In the genomic region with DNA sequence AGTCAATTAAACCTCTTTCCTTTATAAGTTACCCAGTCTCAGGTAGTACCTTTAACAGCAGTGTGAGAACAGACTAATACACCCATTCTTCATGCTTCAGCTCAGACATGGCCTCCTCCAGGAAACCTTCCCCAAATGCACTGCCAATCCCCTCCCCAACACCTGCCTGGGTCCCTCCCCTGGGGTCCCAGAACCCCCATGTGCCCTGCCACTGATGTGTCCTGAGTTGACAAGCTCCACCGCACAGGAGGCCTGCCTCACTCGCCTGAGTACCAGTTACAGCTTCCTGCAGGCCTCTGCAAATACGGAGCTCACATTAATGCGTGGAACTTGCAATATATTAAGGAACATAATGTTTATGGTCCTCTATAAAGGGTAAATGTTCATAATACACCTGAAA, we compare ENCODE assay signal across 19 cellular contexts. TPM values are rescaled to one million over a fixed set of nuclear protein-coding genes. Genes with fewer than 3 reads are reported as not detected.
DNase-seq lines count a peak whose midpoint lies in the region; ATAC-seq and TF ChIP-seq lines count a peak whose summit lies in the region.
"Had no signal": no experiment of that assay in that cellular context is flagged by ENCODE, and none has a peak within 500 bp of the region (broad histone marks: within the 10 kb centered on the region; RNA-seq: fewer than 3 reads in every experiment).

No MANE protein-coding gene starts in this region.

- peak overlapping the region in 9 of 11 experiments; percentile 29 to 92 (median 87); a peak in 18 of 22 replicates for H3K4me2 ChIP-seq in BLaER1 treated with 17β-estradiol and CSF1 and Interleukin-3, amounts not matched to agents 10 nM and 100 nM
- peak overlapping the region; percentile 52 for H3K4me2 ChIP-seq in Karpas-422 (ENCODE audit: low read depth, low read length, poor library complexity, severe bottlenecking)

- H3K27me3 ChIP-seq in BLaER1 treated with 17β-estradiol and CSF1 and Interleukin-3, amounts not matched to agents 10 nM and 100 nM = no peaks in the 10 kb centered on the region
- H3K27me3 ChIP-seq in Karpas-422 (ENCODE audit: low read length) (no peaks in the 10 kb centered on the region), tibial artery (peaks cover 0 to 23% of the 10 kb centered on the region in 2 donors)

- H3K27ac ChIP-seq in BLaER1 treated with 17β-estradiol and CSF1 and Interleukin-3, amounts not matched to agents 10 nM and 100 nM = peak overlapping the region in 1 of 11 experiments; percentile 30; a peak in 2 of 22 replicates
- H3K27ac ChIP-seq in Karpas-422 (ENCODE audit: low read length) = peak overlapping the region; percentile 97
- H3K27ac ChIP-seq in coronary artery = no peak overlapping the region
- H3K27ac ChIP-seq in tibial artery = no peak overlapping the region

- ATAC-seq in Right ventricle myocardium superior (ENCODE audit: poor library complexity) = no peak
- ATAC-seq: GM12878 had no signal

- no peak overlapping the region for H3K4me3 ChIP-seq in BLaER1 treated with 17β-estradiol and CSF1 and Interleukin-3, amounts not matched to agents 10 nM and 100 nM
- peak overlapping the region; percentile 19 for H3K4me3 ChIP-seq in Karpas-422 (ENCODE audit: low read length)
- H3K4me3 ChIP-seq in coronary artery = no peak overlapping the region
- no peak overlapping the region for H3K4me3 ChIP-seq in tibial artery
- H3K4me3 ChIP-seq: GM12878 had no signal

- H2AFZ ChIP-seq in Karpas-422 (ENCODE audit: low read length) = no peak overlapping the region

- TF ChIP-seq CTCF in coronary artery (IDR thresholded peaks at IDR 0.05) = no peak
- TF ChIP-seq CTCF in tibial artery (IDR thresholded peaks at IDR 0.05) = no peak

- H3K9ac ChIP-seq in BLaER1 treated with 17β-estradiol and CSF1 and Interleukin-3, amounts not matched to agents 10 nM and 100 nM = no peak overlapping the region
- H3K9ac ChIP-seq in Karpas-422 (ENCODE audit: low read length) = peak overlapping the region; percentile 37; the same call in 1 of the 2 replicates

- no peaks in the 10 kb centered on the region for H3K79me2 ChIP-seq in Karpas-422 (ENCODE audit: low read length)

- no peaks in the 10 kb centered on the region; a peak in 1 of 22 replicates for H4K20me1 ChIP-seq in BLaER1 treated with 17β-estradiol and CSF1 and Interleukin-3, amounts not matched to agents 10 nM and 100 nM
- no peaks in the 10 kb centered on the region for H4K20me1 ChIP-seq in Karpas-422 (ENCODE audit: insufficient read depth, low read depth, low read length)

- H3K9me3 ChIP-seq in BLaER1 treated with 17β-estradiol and CSF1 and Interleukin-3, amounts not matched to agents 10 nM and 100 nM (replicated peaks in 1 of 11) = no peaks in the 10 kb centered on the region
- H3K9me3 ChIP-seq in Karpas-422 (ENCODE audit: low read length) (peaks cover 8% of the 10 kb centered on the region; the same call in 1 of the 2 replicates), tibial artery (no peaks in the 10 kb centered on the region)
- H3K9me3 ChIP-seq: Caco-2 had no signal

- peaks cover 22 to 75% (median 59%) of the 10 kb centered on the region in 10 experiments; a peak in 19 of 20 replicates for H3K4me1 ChIP-seq in BLaER1 treated with 17β-estradiol and CSF1 and Interleukin-3, amounts not matched to agents 10 nM and 100 nM
- H3K4me1 ChIP-seq in Karpas-422 (ENCODE audit: low read length) (peaks cover 74% of the 10 kb centered on the region), tibial artery (no peaks in the 10 kb centered on the region)
- H3K4me1 ChIP-seq: Caco-2 had no signal

- no peaks in the 10 kb centered on the region for H3K36me3 ChIP-seq in BLaER1 treated with 17β-estradiol and CSF1 and Interleukin-3, amounts not matched to agents 10 nM and 100 nM
- H3K36me3 ChIP-seq in Karpas-422 (ENCODE audit: insufficient read depth, low read length) = no peaks in the 10 kb centered on the region; the same call in 1 of the 2 replicates
- H3K36me3 ChIP-seq in tibial artery = no peaks in the 10 kb centered on the region

- intact Hi-C loops in Right ventricle myocardium superior (cut with DNase I) = no loop called here
- intact Hi-C loops in tibial artery (cut with DNase I; ENCODE audit: low total_unique reads) = no loop called here

- DNase-seq in Karpas-422 = peak; percentile 98
- peak; percentile 41 for DNase-seq in coronary artery (ENCODE audit: low spot score)
- peak; percentile 65 for DNase-seq in mesenteric fat pad (ENCODE audit: low spot score)
- no peak for DNase-seq in Right ventricle myocardium superior
- DNase-seq in NCI-H2107 treated with DMSO at 0.1 percent for 48 hours (lab: John Stamatoyannopoulos, UW; ENCODE audit: unreplicated experiment) = no peak
- no peak for DNase-seq in DMS 273 (lab: John Stamatoyannopoulos, UW; ENCODE audit: unreplicated experiment)
- DNase-seq in tibial artery = no peak
- DNase-seq: 8988T; C1 segment of cervical spinal cord; Caco-2; CD4-positive, CD25-positive, alpha-beta regulatory T cell; CD8-positive, alpha-beta memory T cell; DND-41; EL; H9 had no signal

- H3K9me2 ChIP-seq in Karpas-422 (replicated peaks; ENCODE audit: insufficient read depth, low read length) = no peaks in the 10 kb centered on the region

RNA-seq across cellular contexts. Expression of a gene that starts 34.9 kb away (rescaled TPM):
- total RNA-seq in Karpas-422 (2014; rRNA removed; shearing (Covaris generic); ENCODE audit: low replicate concordance) = 0.40 and 0.48 TPM in 2 replicates
- total RNA-seq in mesenteric fat pad (0.16 TPM), Right ventricle myocardium superior (1.2 TPM)
- total RNA-seq: Caco-2; CD4-positive, CD25-positive, alpha-beta regulatory T cell; CD8-positive, alpha-beta memory T cell; G401; HT-29 had no signal

Comparison
In these comparisons a context has a peak if more than half of its experiments do, and no peak if none do; other contexts are left out.
1. DNase-seq: peak in Karpas-422 (single experiment), coronary artery (single experiment) and mesenteric fat pad (single experiment); none in Right ventricle myocardium superior (single experiment), NCI-H2107 treated with DMSO at 0.1 percent for 48 hours (single experiment), DMS 273 (single experiment) and tibial artery (0 of 2).